8 cellular contexts compared by ENCODE assay signal in genomic region chr1:108692724-108693655, GRCh38. TPM values are rescaled to one million over a fixed set of nuclear protein-coding genes. Genes with fewer than 3 reads are reported as not detected.
DNase-seq lines count a peak whose midpoint lies in the region; ATAC-seq and TF ChIP-seq lines count a peak whose summit lies in the region.

No MANE protein-coding gene starts in this region.

- in situ Hi-C loops in Caki2 (cut with HindIII; ENCODE audit: low pct_unique_long_range_greater_than_20kb, low sequenced_read_pairs): no loop called here

- H3K36me3 Mint-ChIP-seq in activated T-helper 17 cell treated with anti-CD3 and anti-CD28 coated beads, Interleukin-2, amount 50 U/mL, for 72 hours (ENCODE audit: low read depth): peaks cover 56% of the 10 kb centered on the region

- H3K9me3 ChIP-seq in OCI-LY3 (ENCODE audit: insufficient read depth, low read length): no peaks in the 10 kb centered on the region
- no peaks in the 10 kb centered on the region for H3K9me3 ChIP-seq in neuronal stem cell (replicated peaks in 1 of 2; ENCODE audit: control insufficient read depth in 2 of 2, insufficient read depth in 1 of 2, low read depth in 1 of 2, low read length in 2 of 2)
- no peaks in the 10 kb centered on the region for H3K9me3 ChIP-seq in thoracic aorta

- DNase-seq in Caki2 (ENCODE audit: low read depth) (peak; percentile 72), HS-5 (ENCODE audit: low read depth) (peak; percentile 46), fibroblast of peridontal ligament (ENCODE audit: extremely low read depth) (peak; percentile 74), neuronal stem cell (ENCODE audit: low spot score) (no peak), thoracic aorta (ENCODE audit: low spot score) (no peak)

- peak overlapping the region; percentile 88 for H3K27ac ChIP-seq in OCI-LY3 (ENCODE audit: low read length)
- H3K27ac ChIP-seq in neuronal stem cell (replicated peaks; ENCODE audit: low read length): peak overlapping the region; percentile 99
- peak overlapping the region; percentile 97 to 98 for H3K27ac ChIP-seq in thoracic aorta

- H4K8ac ChIP-seq in neuronal stem cell (ENCODE audit: low read depth, low read length): no peak overlapping the region

- H3K79me1 ChIP-seq in neuronal stem cell (ENCODE audit: low read depth, low read length): peaks cover 3% of the 10 kb centered on the region

- H2AK5ac ChIP-seq in neuronal stem cell (ENCODE audit: low read depth, low read length): peak overlapping the region; percentile 41

- H3K4me3 Mint-ChIP-seq in activated T-helper 17 cell treated with anti-CD3 and anti-CD28 coated beads, Interleukin-2, amount 50 U/mL, for 72 hours: peak overlapping the region; percentile 94

- H3K4ac ChIP-seq in neuronal stem cell (ENCODE audit: low read length): no peak overlapping the region

- no peak overlapping the region for H2AFZ ChIP-seq in OCI-LY3 (ENCODE audit: low read depth, low read length)
- peak overlapping the region; percentile 91 for H2AFZ ChIP-seq in neuronal stem cell (ENCODE audit: low read length)

- H4K20me1 ChIP-seq in OCI-LY3 (ENCODE audit: insufficient read depth, low read length): peaks cover 33% of the 10 kb centered on the region

- H2BK15ac ChIP-seq in neuronal stem cell (ENCODE audit: low read length): peak overlapping the region; percentile 69

- peak overlapping the region; percentile 100 for H3K18ac ChIP-seq in neuronal stem cell (ENCODE audit: low read length)

- peak overlapping the region; percentile 94 for H4K91ac ChIP-seq in neuronal stem cell (ENCODE audit: low read depth, low read length, poor library complexity)

- H3K36me3 ChIP-seq in OCI-LY3 (replicated peaks; ENCODE audit: low read depth, low read length): peaks cover 38% of the 10 kb centered on the region
- H3K36me3 ChIP-seq in neuronal stem cell (replicated peaks in 1 of 2; ENCODE audit: control insufficient read depth in 2 of 2, insufficient read depth in 2 of 2, low read length in 2 of 2): peaks cover 8 to 43% of the 10 kb centered on the region in 2 donors
- peaks cover 5% of the 10 kb centered on the region for H3K36me3 ChIP-seq in thoracic aorta

- no CpG with 5 or more reads among the region's 36 CpGs for WGBS in neuronal stem cell (ENCODE audit: extremely low coverage in 2 of 2, insufficient read length in 2 of 2, insufficient replicate concordance in 1 of 2), 2 donors

- H3K9ac ChIP-seq in OCI-LY3 (ENCODE audit: low read length): peak overlapping the region; percentile 94
- H3K9ac ChIP-seq in neuronal stem cell (ENCODE audit: low read depth, low read length, poor library complexity): peak overlapping the region; percentile 85

- H3K27ac Mint-ChIP-seq in activated T-helper 17 cell treated with anti-CD3 and anti-CD28 coated beads, Interleukin-2, amount 50 U/mL, for 72 hours: peak overlapping the region; percentile 99

- peak overlapping the region; percentile 99 for H3K23ac ChIP-seq in neuronal stem cell (ENCODE audit: low read depth, low read length, poor library complexity)

- H3K4me1 Mint-ChIP-seq in activated T-helper 17 cell treated with anti-CD3 and anti-CD28 coated beads, Interleukin-2, amount 50 U/mL, for 72 hours: peaks cover 25% of the 10 kb centered on the region

- H3K4me1 ChIP-seq in OCI-LY3 (ENCODE audit: low read length) (peaks cover 17% of the 10 kb centered on the region), neuronal stem cell (ENCODE audit: control insufficient read depth in 2 of 2, insufficient read depth in 1 of 2, low read depth in 1 of 2, low read length in 2 of 2) (peaks cover 1 to 8% of the 10 kb centered on the region in 2 donors), thoracic aorta (ENCODE audit: control insufficient read depth in 1 of 2, low read depth in 2 of 2) (peaks cover 14 to 37% of the 10 kb centered on the region in 2 donors)

- H2BK12ac ChIP-seq in neuronal stem cell (ENCODE audit: low read length): no peak overlapping the region

- H3K27me3 ChIP-seq in OCI-LY3 (ENCODE audit: low read depth, low read length): no peaks in the 10 kb centered on the region
- H3K27me3 ChIP-seq in neuronal stem cell (ENCODE audit: control insufficient read depth in 3 of 3, insufficient read depth in 3 of 3, low read depth in 1 of 3, low read length in 3 of 3): no peaks in the 10 kb centered on the region
- no peaks in the 10 kb centered on the region for H3K27me3 ChIP-seq in thoracic aorta (replicated peaks; ENCODE audit: insufficient read depth)

- peaks cover 61% of the 10 kb centered on the region for H3K79me2 ChIP-seq in OCI-LY3 (ENCODE audit: low read length)

- H2BK5ac ChIP-seq in neuronal stem cell (ENCODE audit: low read length): peak overlapping the region; percentile 69

- TF ChIP-seq CTCF in OCI-LY3 (IDR thresholded peaks at IDR 0.05; ENCODE audit: low read depth, low read length) (no peak), thoracic aorta (IDR thresholded peaks at IDR 0.05) (peak; percentile 36)

- H3K9me3 Mint-ChIP-seq in activated T-helper 17 cell treated with anti-CD3 and anti-CD28 coated beads, Interleukin-2, amount 50 U/mL, for 72 hours: no peaks in the 10 kb centered on the region

- ATAC-seq in GM21360 (IDR thresholded peaks at IDR 0.05; ENCODE audit: unreplicated experiment): peak; percentile 62
- peak; percentile 66 for ATAC-seq in activated T-helper 17 cell treated with anti-CD3 and anti-CD28 coated beads, Interleukin-2, amount 50 U/mL, for 72 hours (replicated peaks)
- ATAC-seq in thoracic aorta (ENCODE audit: insufficient number of reproducible peaks, low FRiP score, low read depth): peak; percentile 39

- H3K14ac ChIP-seq in neuronal stem cell (ENCODE audit: low read length): peak overlapping the region; percentile 86

- H3K27me3 Mint-ChIP-seq in activated T-helper 17 cell treated with anti-CD3 and anti-CD28 coated beads, Interleukin-2, amount 50 U/mL, for 72 hours: no peaks in the 10 kb centered on the region

- H2BK120ac ChIP-seq in neuronal stem cell (ENCODE audit: low read depth, low read length): peak overlapping the region; percentile 82

- H3K4me2 ChIP-seq in OCI-LY3 (ENCODE audit: low read length) (peak overlapping the region; percentile 91), neuronal stem cell (ENCODE audit: insufficient read depth, low read length, poor library complexity, severe bottlenecking) (peak overlapping the region; percentile 84)

- peak overlapping the region; percentile 99 for H3K4me3 ChIP-seq in OCI-LY3 (ENCODE audit: low read length)
- peak overlapping the region; percentile 84 to 88 for H3K4me3 ChIP-seq in neuronal stem cell (ENCODE audit: low read length in 2 of 2)
- peak overlapping the region; percentile 86 for H3K4me3 ChIP-seq in thoracic aorta

RNA-seq across cellular contexts. Expression of gene PRPF38B, which starts 0.9 kb away (rescaled TPM):
- total RNA-seq in Caki2 (2014; rRNA removed; shearing (Covaris generic); ENCODE audit: low replicate concordance): 4.7 and 7.8 TPM in 2 replicates
- total RNA-seq in activated T-helper 17 cell treated with anti-CD3 and anti-CD28 coated beads, Interleukin-2, amount 50 U/mL, for 72 hours: 10 to 100 TPM; 70.3 to 70.6 TPM
- 47.2 TPM for polyA plus RNA-seq in neuronal stem cell (2013, experiment 1 of 2)
- polyA plus RNA-seq in neuronal stem cell (2013, experiment 2 of 2): 47.9 TPM
- total RNA-seq in thoracic aorta: 10 to 100 TPM; 21.7 to 57.3 TPM

RNA-seq across cellular contexts. Expression of gene FNDC7, which starts 19.7 kb away (rescaled TPM):
- not detected in 2 replicates for total RNA-seq in Caki2 (2014; rRNA removed; shearing (Covaris generic); ENCODE audit: low replicate concordance)
- total RNA-seq in activated T-helper 17 cell treated with anti-CD3 and anti-CD28 coated beads, Interleukin-2, amount 50 U/mL, for 72 hours: under 1 TPM in 1 of 2 donors, not detected in 1; 0.19 TPM
- 0.04 TPM for polyA plus RNA-seq in neuronal stem cell (2013, experiment 1 of 2)
- polyA plus RNA-seq in neuronal stem cell (2013, experiment 2 of 2): 0.03 TPM
- total RNA-seq in thoracic aorta: not detected

RNA-seq across cellular contexts. Expression of gene HENMT1, which starts 32.1 kb away (rescaled TPM):
- 0.17 TPM in 1 of 2 replicates, not detected in the other for total RNA-seq in Caki2 (2014; rRNA removed; shearing (Covaris generic); ENCODE audit: low replicate concordance)
- total RNA-seq in activated T-helper 17 cell treated with anti-CD3 and anti-CD28 coated beads, Interleukin-2, amount 50 U/mL, for 72 hours: 10 to 100 TPM; 17.5 to 21.6 TPM
- 2.2 TPM for polyA plus RNA-seq in neuronal stem cell (2013, experiment 1 of 2)
- 2.0 TPM for polyA plus RNA-seq in neuronal stem cell (2013, experiment 2 of 2)
- 1 to 10 TPM; 3.4 to 7.9 TPM for total RNA-seq in thoracic aorta

RNA-seq across cellular contexts. Expression of gene STXBP3, which starts 53.5 kb away (rescaled TPM):
- 6.4 and 7.3 TPM in 2 replicates for total RNA-seq in Caki2 (2014; rRNA removed; shearing (Covaris generic); ENCODE audit: low replicate concordance)
- total RNA-seq in activated T-helper 17 cell treated with anti-CD3 and anti-CD28 coated beads, Interleukin-2, amount 50 U/mL, for 72 hours: 10 to 100 TPM; 41.0 to 52.3 TPM
- 24.5 TPM for polyA plus RNA-seq in neuronal stem cell (2013, experiment 1 of 2)
- 25.2 TPM for polyA plus RNA-seq in neuronal stem cell (2013, experiment 2 of 2)
- 100 to 1,000 TPM in 1 of 2 donors, 10 to 100 TPM in 1; 70.8 to 142 TPM for total RNA-seq in thoracic aorta

Comparison
In these comparisons a context has a peak if more than half of its experiments do, and no peak if none do; other contexts are left out.
1. DNase-seq: peak in Caki2 (single experiment), HS-5 (single experiment) and fibroblast of peridontal ligament (single experiment); none in neuronal stem cell (single experiment) and thoracic aorta (single experiment).
2. Peak in every context shown above with its lines, with median percentiles within 50 percentile points of each other: ATAC-seq, H3K27ac ChIP-seq and H3K4me3 ChIP-seq.